ENCODE assay signal across 8 cellular contexts in genomic region chr5:91556-92263, GRCh38. TPM values are rescaled to one million over a fixed set of nuclear protein-coding genes. Genes with fewer than 3 reads are reported as not detected.
DNase-seq lines count a peak whose midpoint lies in the region; ATAC-seq and TF ChIP-seq lines count a peak whose summit lies in the region.
"Had no signal": no experiment of that assay in that cellular context is flagged by ENCODE, and none has a peak within 500 bp of the region (broad histone marks: within the 10 kb centered on the region; RNA-seq: fewer than 3 reads in every experiment).

Gene PLEKHG4B (plus strand): TSS chr5:92168. CDS start chr5:92232, 64 bp downstream.

- no peaks in the 10 kb centered on the region for H3K27me3 ChIP-seq in HAP-1 (ENCODE audit: low read depth)
- H3K27me3 ChIP-seq in dorsolateral prefrontal cortex = peaks cover 0 to 71% (median 50%) of the 10 kb centered on the region in 45 donors
- H3K27me3 ChIP-seq in parathyroid adenoma (ENCODE audit: control insufficient read depth, insufficient read depth, low read length) = peaks cover 4% of the 10 kb centered on the region

- H3K4me2 ChIP-seq in parathyroid adenoma (ENCODE audit: low read length) = peak within 1 kb of the TSS; percentile 68

- intact Hi-C loops in dorsolateral prefrontal cortex (cut with DNase I) = no loop called here

- H3K27ac ChIP-seq in dorsolateral prefrontal cortex = no peak within 1 kb of the TSS
- H3K27ac ChIP-seq in parathyroid adenoma = peak within 1 kb of the TSS; percentile 39

- peak; percentile 88 to 95 for DNase-seq in HAP-1 (ENCODE audit: low spot score in 2 of 2)
- DNase-seq in NCI-H2227 (lab: John Stamatoyannopoulos, UW; ENCODE audit: unreplicated experiment) = peak; percentile 98
- no peak for DNase-seq in dorsolateral prefrontal cortex
- no peak for DNase-seq in NOMO-1 (lab: John Stamatoyannopoulos, UW; ENCODE audit: unreplicated experiment in 2 of 2)
- no peak for DNase-seq in OCI-M2 (lab: John Stamatoyannopoulos, UW; ENCODE audit: unreplicated experiment)

- H3K9ac ChIP-seq in parathyroid adenoma = peak within 1 kb of the TSS; percentile 9

- H3K79me2 ChIP-seq in parathyroid adenoma = no peaks in the 10 kb centered on the region

- no peak for ATAC-seq in GM21529 (IDR thresholded peaks at IDR 0.05; ENCODE audit: unreplicated experiment)

- peak within 1 kb of the TSS; percentile 89 for H2AFZ ChIP-seq in parathyroid adenoma

- in situ Hi-C loops in HAP-1 (cut with MboI; ENCODE audit: low sequenced_read_pairs) = no loop called here

- TF ChIP-seq CTCF in dorsolateral prefrontal cortex (IDR thresholded peaks at IDR 0.05 in 54 of 56, conservative IDR thresholded peaks at IDR 0.05 in 2 of 56; ENCODE audit: low read depth in 1 of 56, partially characterized antibody in 56 of 56) (no peak), parathyroid adenoma (IDR thresholded peaks at IDR 0.05) (no peak)

- no peaks in the 10 kb centered on the region for H3K9me3 ChIP-seq in HAP-1
- H3K9me3 ChIP-seq in parathyroid adenoma (ENCODE audit: control insufficient read depth, low read length) = no peaks in the 10 kb centered on the region

- peaks cover 9% of the 10 kb centered on the region for H3K36me3 ChIP-seq in HAP-1 (replicated peaks)
- H3K36me3 ChIP-seq in parathyroid adenoma (ENCODE audit: control insufficient read depth, insufficient read depth, low read length) = no peaks in the 10 kb centered on the region

- H3K4me3 ChIP-seq in HAP-1 (peak within 1 kb of the TSS; percentile 47), dorsolateral prefrontal cortex (peak within 1 kb of the TSS in 49 of 59 donors; percentile 10 to 62 (median 42)), parathyroid adenoma (ENCODE audit: low read depth, low read length) (peak within 1 kb of the TSS; percentile 34)

- H3K4me1 ChIP-seq in HAP-1 (peaks cover 13% of the 10 kb centered on the region), parathyroid adenoma (peaks cover 7% of the 10 kb centered on the region)

RNA-seq across cellular contexts. Expression of gene PLEKHG4B, which starts in this region (rescaled TPM):
- 1 to 10 TPM in 18 of 120 experiments, under 1 TPM in 99, not detected in 3; 0.06 to 2.9 (median 0.47) TPM for total RNA-seq in dorsolateral prefrontal cortex
- total RNA-seq: NCI-H460 had no signal

Comparison
In these comparisons a context has a peak if more than half of its experiments do, and no peak if none do; other contexts are left out.
1. DNase-seq: peak in HAP-1 (2 of 2) and NCI-H2227 (single experiment); none in dorsolateral prefrontal cortex (0 of 10), NOMO-1 (0 of 2) and OCI-M2 (single experiment).
2. Peak in every context shown above with its lines, with median percentiles within 50 percentile points of each other: H3K4me3 ChIP-seq.